In genomic region chr2:159155791-159156190, GRCh38 we compare ENCODE assay signal across 18 cellular contexts.
A peak's percentile ranks its signal among the peaks of the same experiment; 100 is the strongest.
DNase-seq lines count a peak whose midpoint lies in the region; ATAC-seq and TF ChIP-seq lines count a peak whose summit lies in the region.
"Had no signal": no experiment of that assay in that cellular context is flagged by ENCODE, and none has a peak within 500 bp of the region (broad histone marks: within the 10 kb centered on the region; RNA-seq: fewer than 3 reads in every experiment).

No MANE protein-coding gene starts in this region.

- H3K27me3 ChIP-seq in duodenal mucosa (ENCODE audit: control insufficient read depth in 1 of 2, insufficient read depth in 2 of 2, low read length in 2 of 2) (no peaks in the 10 kb centered on the region), upper lobe of right lung (no peaks in the 10 kb centered on the region), gastrocnemius medialis (no peaks in the 10 kb centered on the region)
- H3K27me3 ChIP-seq: cardiac muscle cell, dorsolateral prefrontal cortex, spleen had no signal

- H3K36me3 Mint-ChIP-seq in natural killer cell (no peaks in the 10 kb centered on the region), mesothelial cell of epicardium (peaks cover 17% of the 10 kb centered on the region), nephron progenitor cell (ENCODE audit: low read depth) (peaks cover 62% of the 10 kb centered on the region)
- H3K36me3 Mint-ChIP-seq in natural killer cell treated with Interleukin-12 subunit alpha and Interleukin-12 subunit beta and Interleukin-15 and Interleukin-18, amount 100 ng/mL, for 72 hours = no peaks in the 10 kb centered on the region
- H3K36me3 Mint-ChIP-seq: CD14-positive monocyte had no signal

- H3K9me3 Mint-ChIP-seq in natural killer cell (no peaks in the 10 kb centered on the region), mesothelial cell of epicardium (no peaks in the 10 kb centered on the region), nephron progenitor cell (no peaks in the 10 kb centered on the region)
- no peaks in the 10 kb centered on the region for H3K9me3 Mint-ChIP-seq in natural killer cell treated with Interleukin-12 subunit alpha and Interleukin-12 subunit beta and Interleukin-15 and Interleukin-18, amount 100 ng/mL, for 72 hours
- H3K9me3 Mint-ChIP-seq: CD14-positive monocyte, nephron had no signal

- H3K4me1 ChIP-seq in duodenal mucosa (ENCODE audit: control insufficient read depth in 1 of 2, insufficient read depth in 2 of 2, low read length in 2 of 2) (peaks cover 61 to 63% of the 10 kb centered on the region in 2 donors), upper lobe of right lung (peaks cover 61% of the 10 kb centered on the region), gastrocnemius medialis (peaks cover 0 to 3% of the 10 kb centered on the region in 2 donors)

- in situ Hi-C loops in gastrocnemius medialis (cut with MboI; ENCODE audit: low sequenced_read_pairs in 4 of 4) = no loop called here

- intact Hi-C loops in natural killer cell (cut with micrococcal nuclease) (no loop called here), upper lobe of right lung (cut with DNase I) (no loop called here), gastrocnemius medialis (cut with DNase I; ENCODE audit: low total_unique reads) (no loop called here)

- TF ChIP-seq POLR2A in gastrocnemius medialis (IDR thresholded peaks at IDR 0.05) = no peak

- DNase-seq in natural killer cell (no peak), mesothelial cell of epicardium (ENCODE audit: low spot score in 2 of 2, unreplicated experiment in 2 of 2) (no peak), upper lobe of right lung (no peak), gastrocnemius medialis (no peak), nephron progenitor cell (no peak)
- DNase-seq in natural killer cell treated with Interleukin-12 subunit alpha and Interleukin-12 subunit beta and Interleukin-15 and Interleukin-18, amount 100 ng/mL, for 72 hours (ENCODE audit: low spot score) = no peak
- DNase-seq in activated CD4-positive, alpha-beta T cell treated with anti-CD3 and anti-CD28 coated beads for 1 hour = no peak
- DNase-seq: activated CD4-positive, alpha-beta T cell treated with anti-CD3 and anti-CD28 coated beads for 4 hours; activated effector memory CD4-positive, alpha-beta T cell treated with Interleukin-2 at 50 U/mL for 16 hours; dorsolateral prefrontal cortex; NCI-H1694 treated with DMSO at 0.1 percent for 48 hours; spleen; stimulated activated CD4-positive, alpha-beta T cell treated with anti-CD3 and anti-CD28 coated beads, Interleukin-4, amount 100 ng/mL, for 4 hours had no signal

- H3K9me3 ChIP-seq in duodenal mucosa (ENCODE audit: control insufficient read depth in 1 of 2, low read length in 2 of 2) (no peaks in the 10 kb centered on the region), upper lobe of right lung (no peaks in the 10 kb centered on the region), gastrocnemius medialis (no peaks in the 10 kb centered on the region)
- H3K9me3 ChIP-seq: prostate gland, spleen had no signal

- H3K27me3 Mint-ChIP-seq in natural killer cell (ENCODE audit: low read depth in 2 of 2) = no peaks in the 10 kb centered on the region
- peaks cover 0 to 16% of the 10 kb centered on the region in 2 donors for H3K27me3 Mint-ChIP-seq in natural killer cell treated with Interleukin-12 subunit alpha and Interleukin-12 subunit beta and Interleukin-15 and Interleukin-18, amount 100 ng/mL, for 72 hours
- no peaks in the 10 kb centered on the region for H3K27me3 Mint-ChIP-seq in mesothelial cell of epicardium (ENCODE audit: low read depth)
- H3K27me3 Mint-ChIP-seq in nephron progenitor cell (ENCODE audit: low read depth, poor library complexity) = no peaks in the 10 kb centered on the region

- peaks cover 0 to under 1% of the 10 kb centered on the region in 2 donors for H3K36me3 ChIP-seq in duodenal mucosa (ENCODE audit: control insufficient read depth in 1 of 2, insufficient read depth in 2 of 2, low read length in 2 of 2)
- peaks cover 9% of the 10 kb centered on the region for H3K36me3 ChIP-seq in upper lobe of right lung
- H3K36me3 ChIP-seq in gastrocnemius medialis = no peaks in the 10 kb centered on the region
- H3K36me3 ChIP-seq: prostate gland had no signal

- peak overlapping the region; percentile 47 to 57 for H3K4me3 ChIP-seq in duodenal mucosa (ENCODE audit: low read depth in 1 of 2, low read length in 2 of 2)
- H3K4me3 ChIP-seq in upper lobe of right lung = no peak overlapping the region
- H3K4me3 ChIP-seq in gastrocnemius medialis = no peak overlapping the region
- H3K4me3 ChIP-seq: cardiac muscle cell, dorsolateral prefrontal cortex, prostate gland, spleen had no signal

- H3K4me1 Mint-ChIP-seq in natural killer cell = peaks cover 33 to 57% of the 10 kb centered on the region in 2 donors
- H3K4me1 Mint-ChIP-seq in natural killer cell treated with Interleukin-12 subunit alpha and Interleukin-12 subunit beta and Interleukin-15 and Interleukin-18, amount 100 ng/mL, for 72 hours (ENCODE audit: low read depth in 2 of 2) = peaks cover 17 to 34% of the 10 kb centered on the region in 2 donors
- H3K4me1 Mint-ChIP-seq in mesothelial cell of epicardium = peaks cover 73% of the 10 kb centered on the region
- H3K4me1 Mint-ChIP-seq in nephron progenitor cell = peaks cover 37% of the 10 kb centered on the region

- ATAC-seq in natural killer cell (no peak), upper lobe of right lung (no peak), gastrocnemius medialis (no peak)
- ATAC-seq in natural killer cell treated with Interleukin-12 subunit alpha and Interleukin-12 subunit beta and Interleukin-15 and Interleukin-18, amount 100 ng/mL, for 72 hours = no peak

- peak overlapping the region; percentile 13 to 20 for H3K9ac ChIP-seq in duodenal mucosa (ENCODE audit: low read depth in 1 of 2, low read length in 2 of 2)

- peak overlapping the region; percentile 9 for H3K4me3 Mint-ChIP-seq in natural killer cell
- H3K4me3 Mint-ChIP-seq in natural killer cell treated with Interleukin-12 subunit alpha and Interleukin-12 subunit beta and Interleukin-15 and Interleukin-18, amount 100 ng/mL, for 72 hours = no peak overlapping the region
- peak overlapping the region; percentile 30 for H3K4me3 Mint-ChIP-seq in mesothelial cell of epicardium
- no peak overlapping the region for H3K4me3 Mint-ChIP-seq in nephron progenitor cell
- H3K4me3 Mint-ChIP-seq: CD14-positive monocyte had no signal

- H3K27ac Mint-ChIP-seq in natural killer cell (no peak overlapping the region), mesothelial cell of epicardium (peak overlapping the region; percentile 94), nephron progenitor cell (no peak overlapping the region)
- H3K27ac Mint-ChIP-seq in natural killer cell treated with Interleukin-12 subunit alpha and Interleukin-12 subunit beta and Interleukin-15 and Interleukin-18, amount 100 ng/mL, for 72 hours = no peak overlapping the region
- H3K27ac Mint-ChIP-seq: CD14-positive monocyte had no signal

- H3K27ac ChIP-seq in duodenal mucosa (ENCODE audit: low read depth, low read length) = peak overlapping the region; percentile 23
- H3K27ac ChIP-seq in upper lobe of right lung = peak overlapping the region; percentile 44
- no peak overlapping the region for H3K27ac ChIP-seq in gastrocnemius medialis
- H3K27ac ChIP-seq: cardiac muscle cell, dorsolateral prefrontal cortex, spleen had no signal

- TF ChIP-seq CTCF in natural killer cell (IDR thresholded peaks at IDR 0.05) = no peak
- no peak for TF ChIP-seq CTCF in mesothelial cell of epicardium (IDR thresholded peaks at IDR 0.05; ENCODE audit: unreplicated experiment)
- no peak for TF ChIP-seq CTCF in upper lobe of right lung (IDR thresholded peaks at IDR 0.05)
- TF ChIP-seq CTCF in gastrocnemius medialis (IDR thresholded peaks at IDR 0.05 in 4 of 5, conservative IDR thresholded peaks at IDR 0.05 in 1 of 5) = no peak
- TF ChIP-seq CTCF in nephron progenitor cell (IDR thresholded peaks at IDR 0.05) = no peak

Comparison
In these comparisons a context has a peak if more than half of its experiments do, and no peak if none do; other contexts are left out.
1. H3K4me3 Mint-ChIP-seq: peak in natural killer cell (single experiment) and mesothelial cell of epicardium (single experiment); none in natural killer cell treated with Interleukin-12 subunit alpha and Interleukin-12 subunit beta and Interleukin-15 and Interleukin-18, amount 100 ng/mL, for 72 hours (single experiment) and nephron progenitor cell (single experiment).
2. H3K27ac ChIP-seq: peak in duodenal mucosa (single experiment) and upper lobe of right lung (single experiment); none in gastrocnemius medialis (0 of 4).
3. H3K4me3 ChIP-seq: peak in duodenal mucosa (2 of 2); none in upper lobe of right lung (single experiment) and gastrocnemius medialis (0 of 4).